2 cellular contexts compared by ENCODE assay signal in the genomic region with DNA sequence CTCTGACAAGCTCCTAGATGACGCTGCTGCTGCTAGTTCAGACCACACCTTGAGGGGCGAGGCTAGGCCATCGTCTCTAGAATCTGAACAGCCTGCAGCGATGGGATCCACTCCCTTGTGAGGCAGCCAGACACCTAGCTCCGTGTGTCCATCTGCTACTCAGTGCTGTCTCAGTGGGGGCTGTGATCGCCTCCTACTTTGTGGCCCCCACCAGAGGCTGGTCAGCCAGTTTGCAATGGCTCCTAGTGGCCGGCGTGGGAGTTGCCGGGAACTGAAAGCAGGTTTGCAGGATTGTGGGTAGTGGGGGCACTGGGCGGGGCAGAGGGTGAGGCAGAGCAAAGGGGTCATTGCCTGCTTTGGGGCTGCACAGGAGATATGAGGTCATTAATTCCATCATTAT.
TF ChIP-seq lines count a peak whose summit lies in the region.

No MANE protein-coding gene starts in this region.

TF ChIP-seq in HEK293, 187 proteins besides CTCF, POLR2A, EP300 and RAD21 (continued from another document):
- TF ChIP-seq, protein P1, sequence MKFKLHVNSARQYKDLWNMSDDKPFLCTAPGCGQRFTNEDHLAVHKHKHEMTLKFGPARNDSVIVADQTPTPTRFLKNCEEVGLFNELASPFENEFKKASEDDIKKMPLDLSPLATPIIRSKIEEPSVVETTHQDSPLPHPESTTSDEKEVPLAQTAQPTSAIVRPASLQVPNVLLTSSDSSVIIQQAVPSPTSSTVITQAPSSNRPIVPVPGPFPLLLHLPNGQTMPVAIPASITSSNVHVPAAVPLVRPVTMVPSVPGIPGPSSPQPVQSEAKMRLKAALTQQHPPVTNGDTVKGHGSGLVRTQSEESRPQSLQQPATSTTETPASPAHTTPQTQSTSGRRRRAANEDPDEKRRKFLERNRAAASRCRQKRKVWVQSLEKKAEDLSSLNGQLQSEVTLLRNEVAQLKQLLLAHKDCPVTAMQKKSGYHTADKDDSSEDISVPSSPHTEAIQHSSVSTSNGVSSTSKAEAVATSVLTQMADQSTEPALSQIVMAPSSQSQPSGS (tag by site-specific recombination; IDR thresholded peaks at IDR 0.05; ENCODE audit: low read depth), result no peak
- TF ChIP-seq ZFHX2 (tag by site-specific recombination; conservative IDR thresholded peaks at IDR 0.05), result peak; percentile 32
- peak; percentile 27; the same call in 1 of the 2 replicates for TF ChIP-seq GLIS1 (tag by site-specific recombination; IDR thresholded peaks at IDR 0.05)
- no peak for TF ChIP-seq SP2 (tag by site-specific recombination; IDR thresholded peaks at IDR 0.05)

TF ChIP-seq in WTC11, 78 proteins besides CTCF, POLR2A, EP300 and RAD21 (continued from another document):
- TF ChIP-seq, protein P2, sequence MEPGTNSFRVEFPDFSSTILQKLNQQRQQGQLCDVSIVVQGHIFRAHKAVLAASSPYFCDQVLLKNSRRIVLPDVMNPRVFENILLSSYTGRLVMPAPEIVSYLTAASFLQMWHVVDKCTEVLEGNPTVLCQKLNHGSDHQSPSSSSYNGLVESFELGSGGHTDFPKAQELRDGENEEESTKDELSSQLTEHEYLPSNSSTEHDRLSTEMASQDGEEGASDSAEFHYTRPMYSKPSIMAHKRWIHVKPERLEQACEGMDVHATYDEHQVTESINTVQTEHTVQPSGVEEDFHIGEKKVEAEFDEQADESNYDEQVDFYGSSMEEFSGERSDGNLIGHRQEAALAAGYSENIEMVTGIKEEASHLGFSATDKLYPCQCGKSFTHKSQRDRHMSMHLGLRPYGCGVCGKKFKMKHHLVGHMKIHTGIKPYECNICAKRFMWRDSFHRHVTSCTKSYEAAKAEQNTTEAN (CRISPR knock-in tag; IDR thresholded peaks at IDR 0.05), result no peak
- TF ChIP-seq NR3C1 (CRISPR knock-in tag; conservative IDR thresholded peaks at IDR 0.05; ENCODE audit: low read depth) (no peak), ZNF416 (CRISPR knock-in tag; IDR thresholded peaks at IDR 0.05) (no peak), ZNF671 (CRISPR knock-in tag; IDR thresholded peaks at IDR 0.05) (no peak)
- TF ChIP-seq, protein P3, sequence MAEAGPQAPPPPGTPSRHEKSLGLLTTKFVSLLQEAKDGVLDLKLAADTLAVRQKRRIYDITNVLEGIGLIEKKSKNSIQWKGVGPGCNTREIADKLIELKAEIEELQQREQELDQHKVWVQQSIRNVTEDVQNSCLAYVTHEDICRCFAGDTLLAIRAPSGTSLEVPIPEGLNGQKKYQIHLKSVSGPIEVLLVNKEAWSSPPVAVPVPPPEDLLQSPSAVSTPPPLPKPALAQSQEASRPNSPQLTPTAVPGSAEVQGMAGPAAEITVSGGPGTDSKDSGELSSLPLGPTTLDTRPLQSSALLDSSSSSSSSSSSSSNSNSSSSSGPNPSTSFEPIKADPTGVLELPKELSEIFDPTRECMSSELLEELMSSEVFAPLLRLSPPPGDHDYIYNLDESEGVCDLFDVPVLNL (CRISPR knock-in tag; IDR thresholded peaks at IDR 0.05; ENCODE audit: borderline replicate concordance, low read depth), result no peak
- TF ChIP-seq, protein P1 (CRISPR knock-in tag; IDR thresholded peaks at IDR 0.05; ENCODE audit: borderline replicate concordance, low read depth), result no peak
- TF ChIP-seq, protein P4, sequence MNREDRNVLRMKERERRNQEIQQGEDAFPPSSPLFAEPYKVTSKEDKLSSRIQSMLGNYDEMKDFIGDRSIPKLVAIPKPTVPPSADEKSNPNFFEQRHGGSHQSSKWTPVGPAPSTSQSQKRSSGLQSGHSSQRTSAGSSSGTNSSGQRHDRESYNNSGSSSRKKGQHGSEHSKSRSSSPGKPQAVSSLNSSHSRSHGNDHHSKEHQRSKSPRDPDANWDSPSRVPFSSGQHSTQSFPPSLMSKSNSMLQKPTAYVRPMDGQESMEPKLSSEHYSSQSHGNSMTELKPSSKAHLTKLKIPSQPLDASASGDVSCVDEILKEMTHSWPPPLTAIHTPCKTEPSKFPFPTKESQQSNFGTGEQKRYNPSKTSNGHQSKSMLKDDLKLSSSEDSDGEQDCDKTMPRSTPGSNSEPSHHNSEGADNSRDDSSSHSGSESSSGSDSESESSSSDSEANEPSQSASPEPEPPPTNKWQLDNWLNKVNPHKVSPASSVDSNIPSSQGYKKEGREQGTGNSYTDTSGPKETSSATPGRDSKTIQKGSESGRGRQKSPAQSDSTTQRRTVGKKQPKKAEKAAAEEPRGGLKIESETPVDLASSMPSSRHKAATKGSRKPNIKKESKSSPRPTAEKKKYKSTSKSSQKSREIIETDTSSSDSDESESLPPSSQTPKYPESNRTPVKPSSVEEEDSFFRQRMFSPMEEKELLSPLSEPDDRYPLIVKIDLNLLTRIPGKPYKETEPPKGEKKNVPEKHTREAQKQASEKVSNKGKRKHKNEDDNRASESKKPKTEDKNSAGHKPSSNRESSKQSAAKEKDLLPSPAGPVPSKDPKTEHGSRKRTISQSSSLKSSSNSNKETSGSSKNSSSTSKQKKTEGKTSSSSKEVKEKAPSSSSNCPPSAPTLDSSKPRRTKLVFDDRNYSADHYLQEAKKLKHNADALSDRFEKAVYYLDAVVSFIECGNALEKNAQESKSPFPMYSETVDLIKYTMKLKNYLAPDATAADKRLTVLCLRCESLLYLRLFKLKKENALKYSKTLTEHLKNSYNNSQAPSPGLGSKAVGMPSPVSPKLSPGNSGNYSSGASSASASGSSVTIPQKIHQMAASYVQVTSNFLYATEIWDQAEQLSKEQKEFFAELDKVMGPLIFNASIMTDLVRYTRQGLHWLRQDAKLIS (CRISPR knock-in tag; IDR thresholded peaks at IDR 0.05; ENCODE audit: borderline replicate concordance), result no peak
